Comparison of ENCODE assay signal across 14 cellular contexts in the genomic region with DNA sequence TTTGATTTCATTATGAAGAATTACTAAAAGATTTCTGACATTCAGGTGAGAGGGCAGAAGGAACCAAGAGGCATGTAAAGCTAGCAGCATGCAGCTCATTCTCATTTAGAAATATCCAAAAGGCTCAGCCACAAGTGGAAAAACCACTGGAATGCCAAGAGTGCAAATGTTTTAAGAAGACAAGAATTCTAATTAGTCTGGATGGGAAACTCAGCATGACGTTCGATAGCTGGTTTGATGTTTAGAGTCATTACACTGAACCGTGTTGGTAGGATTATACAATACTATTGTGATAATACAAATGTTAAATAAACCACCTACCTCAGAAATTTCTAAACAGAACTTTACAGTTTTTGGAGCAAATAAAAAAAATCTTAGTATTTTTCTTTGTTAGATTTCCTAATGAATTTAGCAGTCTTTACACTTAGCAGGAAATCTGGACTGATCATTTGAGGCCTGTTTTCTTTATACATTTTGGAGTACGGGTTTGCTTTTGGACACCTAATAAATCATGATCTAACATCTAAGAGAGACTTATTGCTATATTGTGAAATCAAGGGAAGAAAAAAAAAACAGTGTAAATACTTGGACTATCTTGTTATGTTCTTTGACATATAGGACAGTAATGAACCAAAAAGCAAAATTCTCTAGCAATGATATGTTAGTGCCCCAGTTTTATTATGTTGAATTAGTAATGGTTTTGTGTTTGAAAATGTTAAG.
DNase-seq lines count a peak whose midpoint lies in the region; ATAC-seq, FAIRE-seq and TF ChIP-seq lines count a peak whose summit lies in the region.
"Had no signal": no experiment of that assay in that cellular context is flagged by ENCODE, and none has a peak within 500 bp of the region (broad histone marks: within the 10 kb centered on the region; RNA-seq: fewer than 3 reads in every experiment).

No MANE protein-coding gene starts in this region.

- POLR2A ChIA-PET in Panc1 (lab: Charles Lee) = interaction anchor here (0.6 kb wide), 1 partner anchor 42 kb away, joined by 3 read pairs; no protein-coding TSS in a partner anchor

- H4K20me1 ChIP-seq in hepatocyte (ENCODE audit: insufficient read depth, poor library complexity, severe bottlenecking) = no peaks in the 10 kb centered on the region

- no peak overlapping the region for H2AFZ ChIP-seq in hepatocyte

- H3K9me3 ChIP-seq in Panc1 (ENCODE audit: control insufficient read depth, insufficient read depth, low read depth, low read length) = no peaks in the 10 kb centered on the region
- H3K9me3 ChIP-seq in hepatocyte (ENCODE audit: low read depth) = no peaks in the 10 kb centered on the region

- no peaks in the 10 kb centered on the region for H3K79me2 ChIP-seq in hepatocyte

- H3K27ac ChIP-seq in Panc1 (ENCODE audit: low read length) (peak overlapping the region; percentile 44; the same call in 1 of the 2 replicates), hepatocyte (no peak overlapping the region)

- no TSS peak for BruUV-seq in Panc1 (replicated peaks; lab: Mats Ljungman, UMichigan)

- FAIRE-seq in GM19239 (lab: Jason Lieb, UNC) = no peak
- FAIRE-seq: TTC549 had no signal

- H3K27ac Mint-ChIP-seq in neural crest cell (ENCODE audit: unreplicated experiment) = peak overlapping the region; percentile 48
- no peak overlapping the region for H3K27ac Mint-ChIP-seq in activated naive CD4-positive, alpha-beta T cell treated with anti-CD3 and anti-CD28 coated beads, Interleukin-2, amount 50 U/mL, for 72 hours
- H3K27ac Mint-ChIP-seq: CD4-positive, alpha-beta T cell; naive thymus-derived CD4-positive, alpha-beta T cell; stimulated activated memory B cell treated with anti-CD40 and anti-IgM and Interleukin-4, amounts not matched to agents 10 μg/mL and 1 μg/mL and 100 μg/mL, for 72 hours had no signal

- no peaks in the 10 kb centered on the region for H3K9me2 ChIP-seq in hepatocyte (replicated peaks; ENCODE audit: insufficient read depth)

- 43% methylated on average over 4 of the region's 4 CpGs for WGBS in hepatocyte (ENCODE audit: low lambda C conversion rate, missing lambda C conversion rate)

- peak; percentile 87 for DNase-seq in EH (ENCODE audit: low read depth)
- DNase-seq in Panc1 (ENCODE audit: low read depth, low spot score) = no peak
- DNase-seq in fibroblast of mammary gland (ENCODE audit: low read depth) = peak; percentile 38
- DNase-seq in neural crest cell (ENCODE audit: low read depth, low spot score) = no peak
- no peak for DNase-seq in hepatocyte (ENCODE audit: low spot score)
- DNase-seq in GM19239 (ENCODE audit: insufficient read length, low spot score) = no peak
- no peak for DNase-seq in activated naive CD4-positive, alpha-beta T cell treated with anti-CD3 and anti-CD28 coated beads, Interleukin-2, amount 50 U/mL, for 72 hours (ENCODE audit: low spot score in 2 of 2)
- DNase-seq: amygdala; CD4-positive, alpha-beta T cell; effector memory CD4-positive, alpha-beta T cell; naive thymus-derived CD4-positive, alpha-beta T cell had no signal

- no peak for TF ChIP-seq CTCF in Panc1 (IDR thresholded peaks at IDR 0.05)
- TF ChIP-seq CTCF in fibroblast of mammary gland (conservative IDR thresholded peaks at IDR 0.05; ENCODE audit: control insufficient read depth, insufficient read depth, low read depth, low read length) = no peak
- TF ChIP-seq CTCF in neural crest cell (conservative IDR thresholded peaks at IDR 0.05) = no peak
- TF ChIP-seq CTCF in hepatocyte (IDR thresholded peaks at IDR 0.05; ENCODE audit: poor library complexity) = no peak

- peaks cover 2% of the 10 kb centered on the region for H3K9me3 Mint-ChIP-seq in neural crest cell
- no peaks in the 10 kb centered on the region for H3K9me3 Mint-ChIP-seq in activated naive CD4-positive, alpha-beta T cell treated with anti-CD3 and anti-CD28 coated beads, Interleukin-2, amount 50 U/mL, for 72 hours
- H3K9me3 Mint-ChIP-seq: stimulated activated memory B cell treated with anti-CD40 and anti-IgM and Interleukin-4, amounts not matched to agents 10 μg/mL and 1 μg/mL and 100 μg/mL, for 72 hours had no signal

- CTCF ChIA-PET in Panc1 (lab: Charles Lee) = no interaction called here

- H3K36me3 ChIP-seq in Panc1 (ENCODE audit: control insufficient read depth, insufficient read depth, low read length) = no peaks in the 10 kb centered on the region
- H3K36me3 ChIP-seq in hepatocyte (replicated peaks; ENCODE audit: insufficient read depth, low read depth) = no peaks in the 10 kb centered on the region

- H3K4me2 ChIP-seq in hepatocyte = no peak overlapping the region

- no peak for ATAC-seq in Panc1
- no peak for ATAC-seq in HG02588 (IDR thresholded peaks at IDR 0.05; ENCODE audit: unreplicated experiment)
- ATAC-seq in activated naive CD4-positive, alpha-beta T cell treated with anti-CD3 and anti-CD28 coated beads, Interleukin-2, amount 50 U/mL, for 72 hours = no peak
- ATAC-seq: naive thymus-derived CD4-positive, alpha-beta T cell; stimulated activated memory B cell treated with anti-CD40 and anti-IgM and Interleukin-4, amounts not matched to agents 10 μg/mL and 1 μg/mL and 100 μg/mL, for 72 hours had no signal

- no peaks in the 10 kb centered on the region for H3K27me3 ChIP-seq in Panc1 (ENCODE audit: control insufficient read depth, insufficient read depth, low read length)
- H3K27me3 ChIP-seq in hepatocyte = no peaks in the 10 kb centered on the region

- H3K4me3 Mint-ChIP-seq in neural crest cell = no peak overlapping the region
- H3K4me3 Mint-ChIP-seq: CD4-positive, alpha-beta T cell; naive thymus-derived CD4-positive, alpha-beta T cell; stimulated activated memory B cell treated with anti-CD40 and anti-IgM and Interleukin-4, amounts not matched to agents 10 μg/mL and 1 μg/mL and 100 μg/mL, for 72 hours had no signal

- H3K27me3 Mint-ChIP-seq in neural crest cell (ENCODE audit: low read depth) = no peaks in the 10 kb centered on the region
- H3K27me3 Mint-ChIP-seq: CD4-positive, alpha-beta T cell; stimulated activated memory B cell treated with anti-CD40 and anti-IgM and Interleukin-4, amounts not matched to agents 10 μg/mL and 1 μg/mL and 100 μg/mL, for 72 hours had no signal

- no peaks in the 10 kb centered on the region for H3K36me3 Mint-ChIP-seq in neural crest cell (ENCODE audit: low read depth)
- no peaks in the 10 kb centered on the region for H3K36me3 Mint-ChIP-seq in activated naive CD4-positive, alpha-beta T cell treated with anti-CD3 and anti-CD28 coated beads, Interleukin-2, amount 50 U/mL, for 72 hours
- H3K36me3 Mint-ChIP-seq: naive thymus-derived CD4-positive, alpha-beta T cell; stimulated activated memory B cell treated with anti-CD40 and anti-IgM and Interleukin-4, amounts not matched to agents 10 μg/mL and 1 μg/mL and 100 μg/mL, for 72 hours had no signal

- peaks cover 7% of the 10 kb centered on the region for H3K4me1 Mint-ChIP-seq in neural crest cell
- H3K4me1 Mint-ChIP-seq: naive thymus-derived CD4-positive, alpha-beta T cell; stimulated activated memory B cell treated with anti-CD40 and anti-IgM and Interleukin-4, amounts not matched to agents 10 μg/mL and 1 μg/mL and 100 μg/mL, for 72 hours had no signal

- intact Hi-C loops in Panc1 (cut with micrococcal nuclease; ENCODE audit: unreplicated experiment) = no loop called here

- in situ Hi-C loops in Panc1 (cut with HindIII; ENCODE audit: low pct_unique_long_range_greater_than_20kb, low sequenced_read_pairs) = no loop called here

- H3K4me3 ChIP-seq in Panc1 (ENCODE audit: low read depth in 2 of 2, low read length in 2 of 2) = no peak overlapping the region
- H3K4me3 ChIP-seq in fibroblast of mammary gland (ENCODE audit: control insufficient read depth, low read depth, low read length) = no peak overlapping the region
- H3K4me3 ChIP-seq in hepatocyte = no peak overlapping the region

- H3K4me1 ChIP-seq in Panc1 (ENCODE audit: control insufficient read depth, insufficient read depth, low read length) (no peaks in the 10 kb centered on the region), hepatocyte (ENCODE audit: insufficient read depth) (no peaks in the 10 kb centered on the region)

Comparison
In these comparisons a context has a peak if more than half of its experiments do, and no peak if none do; other contexts are left out.
1. DNase-seq: peak in EH (single experiment) and fibroblast of mammary gland (single experiment); none in Panc1 (single experiment), neural crest cell (single experiment), hepatocyte (single experiment), GM19239 (single experiment) and activated naive CD4-positive, alpha-beta T cell treated with anti-CD3 and anti-CD28 coated beads, Interleukin-2, amount 50 U/mL, for 72 hours (0 of 2).